ENCODE assay signal across 27 cellular contexts in the genomic region with DNA sequence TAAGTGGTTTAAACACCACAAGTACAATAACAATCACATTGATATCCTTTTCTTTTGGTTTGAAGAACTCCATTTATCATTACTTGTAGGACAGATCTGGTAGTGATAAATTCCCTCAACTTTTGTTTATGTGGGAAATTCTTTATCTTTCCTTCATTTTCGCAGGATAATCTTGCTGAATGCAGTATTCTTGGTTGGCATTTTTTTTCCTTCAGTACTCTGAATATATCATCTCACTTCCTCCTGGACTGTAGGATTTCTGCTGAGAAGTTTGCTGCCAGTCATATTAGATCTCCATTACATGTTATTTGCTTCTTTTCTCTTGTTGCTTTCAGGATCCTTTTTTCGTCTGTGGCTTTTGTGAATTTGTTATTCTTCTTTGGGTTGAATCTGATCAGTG.
"Had no signal": no experiment of that assay in that cellular context is flagged by ENCODE, and none has a peak within 500 bp of the region (broad histone marks: within the 10 kb centered on the region; RNA-seq: fewer than 3 reads in every experiment).

No MANE protein-coding gene starts in this region.

- ATAC-seq: stimulated activated effector memory CD8-positive, alpha-beta T cell treated with anti-CD3 and anti-CD28 coated beads, Interleukin-12 subunit alpha, Interleukin-12 subunit beta, amount 100 ng/mL, for 72 hours; stimulated activated memory B cell treated with anti-CD40 and anti-IgM and Interleukin-4, amounts not matched to agents 10 μg/mL and 1 μg/mL and 100 μg/mL, for 72 hours; stimulated activated naive B cell treated with anti-CD40 and anti-IgM and Interleukin-4, amounts not matched to agents 10 μg/mL and 1 μg/mL and 100 μg/mL, for 72 hours; stimulated activated naive CD8-positive, alpha-beta T cell treated with anti-CD3 and anti-CD28 coated beads, Interleukin-15, amount 100 ng/mL, for 72 hours; stimulated activated naive CD8-positive, alpha-beta T cell treated with anti-CD3 and anti-CD28 coated beads, Interleukin-15, Interleukin-2, amounts not matched to agents 100 U/mL and 50 U/mL, for 24 hours; upper lobe of right lung had no signal

- H3K27me3 ChIP-seq: stomach, suprapubic skin, testis, thyroid gland, tibial artery, tibial nerve, transverse colon, upper lobe of left lung, upper lobe of right lung, uterus, vagina had no signal

- H3K4me1 ChIP-seq: stomach, suprapubic skin, testis, thyroid gland, tibial artery, tibial nerve, transverse colon, upper lobe of left lung, upper lobe of right lung, uterus, vagina had no signal

- H3K4me3 ChIP-seq: stomach, suprapubic skin, testis, thoracic aorta, thyroid gland, tibial artery, tibial nerve, transverse colon, upper lobe of left lung, upper lobe of right lung, uterus, vagina had no signal

- H3K9me3 ChIP-seq: testis, thyroid gland had no signal

- DNase-seq: stimulated activated CD4-positive, alpha-beta T cell treated with anti-CD3 and anti-CD28 coated beads, Interleukin-2, amount 100 ng/mL, for 48 hours; stimulated activated CD4-positive, alpha-beta T cell treated with anti-CD3 and anti-CD28 coated beads, Interleukin-4, amount 100 ng/mL, for 1 hour; stimulated activated CD4-positive, alpha-beta T cell treated with anti-CD3 and anti-CD28 coated beads, Interleukin-4, amount 100 ng/mL, for 24 hours; stimulated activated CD4-positive, alpha-beta T cell treated with anti-CD3 and anti-CD28 coated beads, Interleukin-4, amount 100 ng/mL, for 4 hours; stimulated activated CD8-positive, alpha-beta memory T cell treated with anti-CD3 and anti-CD28 coated beads, Interleukin-4, amount 100 ng/mL, for 48 hours; stimulated activated naive B cell treated with anti-CD40 and anti-IgM and Interleukin-4, amounts not matched to agents 10 μg/mL and 1 μg/mL and 100 μg/mL, for 72 hours; stimulated activated naive CD4-positive, alpha-beta T cell; stimulated activated naive CD4-positive, alpha-beta T cell treated with Interleukin-2 at 50 U/mL for 16 hours; stimulated activated naive CD8-positive, alpha-beta T cell treated with anti-CD3 and anti-CD28 coated beads, Interleukin-15, amount 100 ng/mL, for 72 hours; stimulated activated naive CD8-positive, alpha-beta T cell treated with anti-CD3 and anti-CD28 coated beads, Interleukin-15, Interleukin-2, amounts not matched to agents 100 U/mL and 50 U/mL, for 24 hours; stomach; substantia nigra; testis; thyroid gland; tibial artery; transverse colon; trophoblast cell; upper lobe of left lung; upper lobe of right lung; uterus had no signal

- H3K36me3 ChIP-seq: stomach, suprapubic skin, thoracic aorta, thyroid gland, tibial artery, tibial nerve, transverse colon, upper lobe of left lung, upper lobe of right lung, uterus, vagina had no signal

- FAIRE-seq: urothelium cell line had no signal

- H3K27ac ChIP-seq: stomach, suprapubic skin, testis, thoracic aorta, thyroid gland, tibial artery, tibial nerve, transverse colon, upper lobe of left lung, upper lobe of right lung, uterus, vagina had no signal
